In the genomic region with DNA sequence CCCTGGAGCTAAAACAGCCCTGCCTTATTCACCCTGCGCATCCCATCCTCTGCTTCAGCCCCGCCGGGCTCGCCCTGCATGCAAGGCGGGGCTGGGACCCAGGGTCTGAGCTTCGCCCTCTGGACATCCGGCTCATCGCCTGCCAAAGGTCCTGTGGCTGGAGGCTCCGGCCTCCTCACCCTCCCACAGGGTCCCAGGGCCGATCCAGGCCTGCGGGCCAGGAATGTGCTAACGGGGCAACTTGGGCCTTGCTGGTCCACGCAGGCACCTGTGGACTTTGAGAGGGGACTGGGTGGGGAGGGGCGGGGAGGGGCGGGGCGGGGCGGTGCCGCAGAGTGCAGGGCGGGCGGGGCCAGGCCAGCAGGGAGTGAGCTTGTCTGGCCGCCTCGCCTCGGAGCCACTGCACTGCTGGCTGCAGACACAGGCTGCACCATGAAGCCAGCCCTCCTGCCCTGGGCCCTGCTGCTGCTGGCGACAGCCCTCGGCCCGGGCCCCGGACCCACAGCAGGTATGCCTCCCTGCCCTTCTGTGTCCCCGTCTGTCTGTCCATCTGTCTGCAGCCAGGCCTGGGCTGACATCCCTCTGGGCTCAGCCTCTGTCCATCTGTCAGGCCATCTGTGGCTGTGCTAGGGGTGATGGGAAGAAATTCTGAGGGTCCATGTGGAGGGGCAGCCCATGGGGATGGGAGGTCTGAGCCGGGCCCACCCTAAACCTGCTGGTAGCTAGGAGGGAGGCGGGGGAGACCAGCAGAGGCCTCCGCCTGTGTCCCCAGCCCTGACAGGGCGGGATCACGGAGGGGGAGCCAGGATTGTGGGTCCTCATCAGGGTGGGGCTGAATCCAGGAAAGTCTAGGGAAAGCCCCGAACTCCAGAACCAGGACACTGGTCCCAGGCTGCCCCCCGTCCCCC, we compare ENCODE assay signal across 10 cellular contexts. TPM values are rescaled to one million over a fixed set of nuclear protein-coding genes. Genes with fewer than 3 reads are reported as not detected.
DNase-seq lines count a peak whose midpoint lies in the region; ATAC-seq and TF ChIP-seq lines count a peak whose summit lies in the region.
"Had no signal": no experiment of that assay in that cellular context is flagged by ENCODE, and none has a peak within 500 bp of the region (broad histone marks: within the 10 kb centered on the region; RNA-seq: fewer than 3 reads in every experiment).

Gene SUSD2 (plus strand): TSS at position 400 of the 908 bp plus-strand sequence. CDS start 33 bp downstream, at position 433.

- CTCF ChIA-PET in MCF 10A (lab: Yijun Ruan, JAX) = interaction anchor here (3.4 kb wide), 1 partner anchor 9 kb away, joined by 23 read pairs; no protein-coding TSS in a partner anchor
- CTCF ChIA-PET in mammary epithelial cell (lab: Charles Lee; ENCODE audit: low non-redundant PET) = no interaction called here
- CTCF ChIA-PET in activated CD4-positive, alpha-beta T cell treated with anti-CD3 and anti-CD28 coated beads for 36 hours (lab: Charles Lee) = interaction anchor here (1.0 kb wide), 1 partner anchor 12 kb away, joined by 3 read pairs; no protein-coding TSS in a partner anchor

- H3K27me3 ChIP-seq in mammary epithelial cell (ENCODE audit: insufficient read depth, low read length) (no peaks in the 10 kb centered on the region), lower lobe of right lung (ENCODE audit: low read depth) (no peaks in the 10 kb centered on the region), uterus (no peaks in the 10 kb centered on the region)

- H3K79me2 ChIP-seq in mammary epithelial cell (ENCODE audit: insufficient read depth, low read length) = no peaks in the 10 kb centered on the region

- no peaks in the 10 kb centered on the region for H3K27me3 Mint-ChIP-seq in MCF 10A (ENCODE audit: insufficient read depth, unreplicated experiment)
- H3K27me3 Mint-ChIP-seq in dendritic cell treated with granulocyte-macrophage colony-stimulating factor and Interleukin-4, amounts not matched to agents 40 ng/mL and 50 ng/mL, for 4 days = no peaks in the 10 kb centered on the region
- H3K27me3 Mint-ChIP-seq in activated CD4-positive, alpha-beta T cell treated with anti-CD3 and anti-CD28 coated beads for 36 hours = no peaks in the 10 kb centered on the region
- H3K27me3 Mint-ChIP-seq: B cell had no signal

- intact Hi-C loops in MCF 10A (cut with micrococcal nuclease) (no loop called here), mammary epithelial cell (cut with micrococcal nuclease) (loop anchor here (10.0 kb wide), 1 partner anchor 287 kb away; the partner anchor contains the start of gene MIF), lower lobe of right lung (cut with DNase I) (no loop called here), uterus (cut with DNase I; ENCODE audit: low total_unique reads) (no loop called here)
- intact Hi-C loops in dendritic cell treated with granulocyte-macrophage colony-stimulating factor and Interleukin-4, amounts not matched to agents 40 ng/mL and 50 ng/mL, for 4 days (cut with micrococcal nuclease) = loop anchor here (10.0 kb wide), 1 partner anchor 343 kb away; no protein-coding TSS in a partner anchor
- intact Hi-C loops in activated CD4-positive, alpha-beta T cell treated with anti-CD3 and anti-CD28 coated beads for 36 hours (cut with DNase I, micrococcal nuclease) = loop anchor here in 1 of 2 experiments (10.0 kb wide), 2 partner anchors 243 to 343 kb away; partner anchors contain the start of gene ADORA2A

- H3K4me2 ChIP-seq in mammary epithelial cell (ENCODE audit: insufficient read depth, low read depth, low read length) = no peak within 1 kb of the TSS

- H3K4me3 Mint-ChIP-seq in MCF 10A (ENCODE audit: unreplicated experiment) = no peak within 1 kb of the TSS
- H3K4me3 Mint-ChIP-seq in dendritic cell treated with granulocyte-macrophage colony-stimulating factor and Interleukin-4, amounts not matched to agents 40 ng/mL and 50 ng/mL, for 4 days = no peak within 1 kb of the TSS
- no peak within 1 kb of the TSS for H3K4me3 Mint-ChIP-seq in activated CD4-positive, alpha-beta T cell treated with anti-CD3 and anti-CD28 coated beads for 36 hours
- H3K4me3 Mint-ChIP-seq: B cell had no signal

- ATAC-seq in lower lobe of right lung (peak; percentile 69 to 79), HG03135 (IDR thresholded peaks at IDR 0.05; ENCODE audit: unreplicated experiment) (no peak)
- no peak for ATAC-seq in activated CD4-positive, alpha-beta T cell treated with anti-CD3 and anti-CD28 coated beads for 36 hours
- ATAC-seq: activated naive CD4-positive, alpha-beta T cell treated with anti-CD3 and anti-CD28 coated beads, Interleukin-2, amount 50 U/mL, for 72 hours had no signal

- H3K27ac ChIP-seq in mammary epithelial cell (ENCODE audit: insufficient read depth, low read depth, low read length) (no peak within 1 kb of the TSS), lower lobe of right lung (peak within 1 kb of the TSS; percentile 77), uterus (peak within 1 kb of the TSS; percentile 41 to 47)

- H3K4me1 Mint-ChIP-seq in MCF 10A (ENCODE audit: insufficient read depth, unreplicated experiment) = no peaks in the 10 kb centered on the region
- peaks cover 21% of the 10 kb centered on the region for H3K4me1 Mint-ChIP-seq in dendritic cell treated with granulocyte-macrophage colony-stimulating factor and Interleukin-4, amounts not matched to agents 40 ng/mL and 50 ng/mL, for 4 days (ENCODE audit: low read depth)
- H3K4me1 Mint-ChIP-seq in activated CD4-positive, alpha-beta T cell treated with anti-CD3 and anti-CD28 coated beads for 36 hours = no peaks in the 10 kb centered on the region

- no peaks in the 10 kb centered on the region for H3K9me3 ChIP-seq in mammary epithelial cell (replicated peaks; ENCODE audit: insufficient read depth, low read length)
- no peaks in the 10 kb centered on the region for H3K9me3 ChIP-seq in lower lobe of right lung
- H3K9me3 ChIP-seq in uterus = no peaks in the 10 kb centered on the region

- H3K27ac Mint-ChIP-seq in MCF 10A (ENCODE audit: low read depth, unreplicated experiment) = no peak within 1 kb of the TSS
- peak within 1 kb of the TSS; percentile 54 for H3K27ac Mint-ChIP-seq in dendritic cell treated with granulocyte-macrophage colony-stimulating factor and Interleukin-4, amounts not matched to agents 40 ng/mL and 50 ng/mL, for 4 days
- no peak within 1 kb of the TSS for H3K27ac Mint-ChIP-seq in activated CD4-positive, alpha-beta T cell treated with anti-CD3 and anti-CD28 coated beads for 36 hours
- H3K27ac Mint-ChIP-seq: B cell had no signal

- TF ChIP-seq POLR2A in uterus (IDR thresholded peaks at IDR 0.05) = no peak

- in situ Hi-C loops in mammary epithelial cell (cut with MboI; ENCODE audit: low sequenced_read_pairs in 2 of 2) = no loop called here

- BruUV-seq in MCF 10A (replicated peaks; lab: Mats Ljungman, UMichigan) = no TSS peak
- no TSS peak for BruUV-seq in mammary epithelial cell (replicated peaks; lab: Mats Ljungman, UMichigan)

- H3K36me3 Mint-ChIP-seq in MCF 10A (ENCODE audit: insufficient read depth, unreplicated experiment) = no peaks in the 10 kb centered on the region
- H3K36me3 Mint-ChIP-seq in dendritic cell treated with granulocyte-macrophage colony-stimulating factor and Interleukin-4, amounts not matched to agents 40 ng/mL and 50 ng/mL, for 4 days (ENCODE audit: low read depth) = peaks cover 37% of the 10 kb centered on the region
- no peaks in the 10 kb centered on the region for H3K36me3 Mint-ChIP-seq in activated CD4-positive, alpha-beta T cell treated with anti-CD3 and anti-CD28 coated beads for 36 hours (ENCODE audit: low read depth)
- H3K36me3 Mint-ChIP-seq: activated naive CD4-positive, alpha-beta T cell treated with anti-CD3 and anti-CD28 coated beads, Interleukin-2, amount 50 U/mL, for 72 hours had no signal

- H3K4me3 ChIP-seq in mammary epithelial cell (replicated peaks in 1 of 3; ENCODE audit: insufficient read depth in 1 of 3, low read depth in 2 of 3, low read length in 3 of 3) (no peak within 1 kb of the TSS), lower lobe of right lung (peak within 1 kb of the TSS; percentile 58), uterus (peak within 1 kb of the TSS in 1 of 2 donors; percentile 1)

- H3K4me1 ChIP-seq in mammary epithelial cell (ENCODE audit: insufficient read depth, low read length) (peaks cover 7% of the 10 kb centered on the region), lower lobe of right lung (peaks cover 16% of the 10 kb centered on the region), uterus (no peaks in the 10 kb centered on the region)

- H3K9me3 Mint-ChIP-seq in MCF 10A (ENCODE audit: unreplicated experiment) = no peaks in the 10 kb centered on the region
- no peaks in the 10 kb centered on the region for H3K9me3 Mint-ChIP-seq in dendritic cell treated with granulocyte-macrophage colony-stimulating factor and Interleukin-4, amounts not matched to agents 40 ng/mL and 50 ng/mL, for 4 days
- H3K9me3 Mint-ChIP-seq in activated CD4-positive, alpha-beta T cell treated with anti-CD3 and anti-CD28 coated beads for 36 hours (ENCODE audit: low read depth) = no peaks in the 10 kb centered on the region
- H3K9me3 Mint-ChIP-seq: activated naive CD4-positive, alpha-beta T cell treated with anti-CD3 and anti-CD28 coated beads, Interleukin-2, amount 50 U/mL, for 72 hours had no signal

- no peak within 1 kb of the TSS for H3K9ac ChIP-seq in mammary epithelial cell (ENCODE audit: insufficient read depth, low read length)

- 64% methylated on average over 15 of the region's 35 CpGs for WGBS in mammary epithelial cell (ENCODE audit: low coverage, missing lambda C conversion rate)

- H2AFZ ChIP-seq in mammary epithelial cell (ENCODE audit: low read depth, low read length) = no peak within 1 kb of the TSS

- POLR2A ChIA-PET in MCF 10A (lab: Yijun Ruan, JAX) = no interaction called here
- POLR2A ChIA-PET in activated CD4-positive, alpha-beta T cell treated with anti-CD3 and anti-CD28 coated beads for 36 hours (lab: Charles Lee) = no interaction called here

- DNase-seq in MCF 10A (ENCODE audit: unreplicated experiment) (no peak), mammary epithelial cell (no peak), lower lobe of right lung (peak; percentile 75), uterus (no peak), hepatic stellate cell (ENCODE audit: low spot score) (no peak)
- DNase-seq in activated CD4-positive, alpha-beta T cell treated with anti-CD3 and anti-CD28 coated beads for 36 hours = no peak

- dilution Hi-C loops in mammary epithelial cell (cut with HindIII; ENCODE audit: low sequenced_read_pairs) = no loop called here

- TF ChIP-seq CTCF in MCF 10A (IDR thresholded peaks at IDR 0.05; ENCODE audit: unreplicated experiment) (no peak), mammary epithelial cell (conservative IDR thresholded peaks at IDR 0.05 in 1 of 2, IDR thresholded peaks at IDR 0.05 in 1 of 2; ENCODE audit: extremely low read depth in 1 of 2, insufficient read depth in 1 of 2, low read depth in 1 of 2, low read length in 2 of 2) (no peak), lower lobe of right lung (IDR thresholded peaks at IDR 0.05) (no peak), uterus (IDR thresholded peaks at IDR 0.05) (no peak)

- H4K20me1 ChIP-seq in mammary epithelial cell (ENCODE audit: insufficient read depth, low read length) = no peaks in the 10 kb centered on the region

- H3K36me3 ChIP-seq in mammary epithelial cell (ENCODE audit: insufficient read depth, low read length) (no peaks in the 10 kb centered on the region), lower lobe of right lung (peaks cover 38% of the 10 kb centered on the region), uterus (no peaks in the 10 kb centered on the region)

RNA-seq across cellular contexts. Expression of gene SUSD2, which starts in this region (rescaled TPM):
- total RNA-seq in MCF 10A (2022) = 13.3 and 32.8 TPM in 2 replicates
- 1 to 10 TPM; 1.0 to 2.8 TPM for total RNA-seq in mammary epithelial cell
- polyA plus RNA-seq in mammary epithelial cell = 0.22 TPM
- polyA minus RNA-seq in mammary epithelial cell = 0.10 TPM
- 200 TPM for total RNA-seq in lower lobe of right lung
- 10 to 100 TPM in 1 of 4 donors, 1 to 10 TPM in 2, under 1 TPM in 1; 0.88 to 17.6 (median 2.8) TPM for total RNA-seq in uterus
- total RNA-seq in activated CD4-positive, alpha-beta T cell treated with anti-CD3 and anti-CD28 coated beads for 36 hours = under 1 TPM; 0.65 to 0.80 TPM

Comparison
In these comparisons a context has a peak if more than half of its experiments do, and no peak if none do; other contexts are left out.
1. intact Hi-C loops: an anchor here in mammary epithelial cell (10.0 kb wide) and dendritic cell treated with granulocyte-macrophage colony-stimulating factor and Interleukin-4, amounts not matched to agents 40 ng/mL and 50 ng/mL, for 4 days (10.0 kb wide); none called in MCF 10A, lower lobe of right lung and uterus.
2. ATAC-seq: peak in lower lobe of right lung (2 of 2); none in HG03135 (single experiment) and activated CD4-positive, alpha-beta T cell treated with anti-CD3 and anti-CD28 coated beads for 36 hours (single experiment).